ENCODE assay signal across 5 cellular contexts in the genomic region with DNA sequence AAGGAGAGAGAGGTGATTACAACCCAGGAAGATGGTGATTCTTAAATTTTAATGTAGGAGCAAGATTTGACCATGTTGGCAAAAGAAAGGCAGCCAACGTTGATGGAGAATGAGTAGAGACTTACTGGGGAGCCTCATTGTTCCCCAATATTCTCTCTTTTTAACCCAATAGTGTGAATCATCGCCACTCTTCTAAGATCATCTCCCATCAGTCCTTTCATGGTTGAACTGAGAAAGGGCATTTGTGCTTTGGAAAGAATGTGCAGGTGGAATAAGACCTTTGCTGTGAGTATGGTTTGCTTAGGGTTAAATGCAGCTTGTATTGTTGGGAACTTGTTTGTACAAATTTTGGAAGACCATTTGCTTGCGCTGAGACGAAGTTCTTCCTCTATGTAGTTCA.
"Had no signal": no experiment of that assay in that cellular context is flagged by ENCODE, and none has a peak within 500 bp of the region (broad histone marks: within the 10 kb centered on the region; RNA-seq: fewer than 3 reads in every experiment).

No MANE protein-coding gene starts in this region.

- H3K27ac ChIP-seq: HL-60 had no signal

- ATAC-seq: HepG2, K562 had no signal

- H3K36me3 Mint-ChIP-seq: IgD-negative memory B cell had no signal

- DNase-seq: IMR-90 had no signal

- H3K4me3 ChIP-seq: K562 had no signal

- H3K27ac Mint-ChIP-seq: IgD-negative memory B cell had no signal

- H3K4me3 Mint-ChIP-seq: IgD-negative memory B cell had no signal
